Comparison of ENCODE assay signal across 8 cellular contexts in genomic region chr19:32691952-32692726, GRCh38. TPM values are rescaled to one million over a fixed set of nuclear protein-coding genes. Genes with fewer than 3 reads are reported as not detected.
DNase-seq lines count a peak whose midpoint lies in the region; ATAC-seq and TF ChIP-seq lines count a peak whose summit lies in the region.

No MANE protein-coding gene starts in this region.

- CTCF ChIA-PET in A673 (lab: Charles Lee) = no interaction called here

- intact Hi-C loops in A673 (cut with micrococcal nuclease; ENCODE audit: unreplicated experiment) (loop anchor here (5.0 kb wide), 1 partner anchor 280 kb away; the partner anchor contains the start of genes CEP89 and FAAP24), esophagus muscularis mucosa (cut with DNase I) (no loop called here), mucosa of descending colon (cut with DNase I, micrococcal nuclease) (no loop called here)

- TF ChIP-seq CTCF in A673 (conservative IDR thresholded peaks at IDR 0.05; ENCODE audit: low read depth, low read length) = no peak
- TF ChIP-seq CTCF in esophagus muscularis mucosa (IDR thresholded peaks at IDR 0.05) = no peak
- TF ChIP-seq CTCF in mucosa of descending colon (IDR thresholded peaks at IDR 0.05) = no peak

- H3K27me3 ChIP-seq in A673 (replicated peaks; ENCODE audit: insufficient read depth, low read depth, low read length, poor library complexity) (no peaks in the 10 kb centered on the region), esophagus muscularis mucosa (no peaks in the 10 kb centered on the region), subcutaneous abdominal adipose tissue (ENCODE audit: control insufficient read depth in 5 of 5, insufficient read depth in 4 of 5, low read length in 5 of 5) (no peaks in the 10 kb centered on the region)

- peak; percentile 54 for DNase-seq in A673 (ENCODE audit: low spot score)
- peak; percentile 94 for DNase-seq in NCI-H2227 (lab: John Stamatoyannopoulos, UW; ENCODE audit: unreplicated experiment)
- DNase-seq in activated T-cell treated with anti-CD3 and anti-CD28 coated beads, Interleukin-2, amount 50 U/mL, for 1 hour = peak; percentile 58
- no peak for DNase-seq in esophagus muscularis mucosa (ENCODE audit: extremely low spot score)
- DNase-seq in mucosa of descending colon = peak; percentile 58 to 86 (median 81)

- H3K9ac ChIP-seq in subcutaneous abdominal adipose tissue (ENCODE audit: low read length in 5 of 5) = peak overlapping the region; percentile 73 to 93 (median 83)

- 0% methylated on average over 2 of the region's 93 CpGs for WGBS in esophagus muscularis mucosa

- TSS peak; percentile 27 for BruUV-seq in A673 (replicated peaks; lab: Mats Ljungman, UMichigan)

- POLR2A ChIA-PET in A673 (lab: Charles Lee; ENCODE audit: low non-redundant PET) = no interaction called here

- H3K4me1 ChIP-seq in A673 (ENCODE audit: insufficient read depth, low read length, poor library complexity, severe bottlenecking) = no peaks in the 10 kb centered on the region
- H3K4me1 ChIP-seq in esophagus muscularis mucosa = peaks cover 33 to 60% (median 56%) of the 10 kb centered on the region in 4 donors
- H3K4me1 ChIP-seq in mucosa of descending colon (ENCODE audit: low read depth) = peaks cover 40% of the 10 kb centered on the region
- H3K4me1 ChIP-seq in subcutaneous abdominal adipose tissue (ENCODE audit: control insufficient read depth in 5 of 5, insufficient read depth in 5 of 5, low read length in 5 of 5) = peaks cover 9 to 56% (median 52%) of the 10 kb centered on the region in 5 donors

- no peak for TF ChIP-seq POLR2A in esophagus muscularis mucosa (IDR thresholded peaks at IDR 0.05; ENCODE audit: low read depth)

- H3K4me3 ChIP-seq in A673 (ENCODE audit: low read depth, low read length, poor library complexity, severe bottlenecking) = peak overlapping the region; percentile 62
- peak overlapping the region; percentile 72 to 90 (median 88) for H3K4me3 ChIP-seq in esophagus muscularis mucosa
- peak overlapping the region; percentile 65 for H3K4me3 ChIP-seq in mucosa of descending colon
- H3K4me3 ChIP-seq in subcutaneous abdominal adipose tissue (ENCODE audit: low read depth in 1 of 5, low read length in 5 of 5) = peak overlapping the region in 4 of 5 donors; percentile 79 to 91 (median 80)

- ATAC-seq in GM18498 (IDR thresholded peaks at IDR 0.05; ENCODE audit: unreplicated experiment) (peak; percentile 71), HG02840 (IDR thresholded peaks at IDR 0.05; ENCODE audit: low FRiP score, unreplicated experiment) (peak; percentile 56), mucosa of descending colon (peak; percentile 82)

- H3K36me3 ChIP-seq in A673 (ENCODE audit: insufficient read depth, low read length, poor library complexity, severe bottlenecking) (no peaks in the 10 kb centered on the region), esophagus muscularis mucosa (peaks cover 0 to 6% (median 0%) of the 10 kb centered on the region in 4 donors), mucosa of descending colon (ENCODE audit: low read depth) (no peaks in the 10 kb centered on the region), subcutaneous abdominal adipose tissue (ENCODE audit: control insufficient read depth in 5 of 5, insufficient read depth in 5 of 5, low read length in 5 of 5) (no peaks in the 10 kb centered on the region)

- H3K27ac ChIP-seq in A673 (ENCODE audit: low read depth, low read length, poor library complexity, severe bottlenecking) (peak overlapping the region; percentile 81), esophagus muscularis mucosa (replicated peaks in 1 of 4) (peak overlapping the region; percentile 79 to 93 (median 86)), subcutaneous abdominal adipose tissue (ENCODE audit: low read depth, low read length) (peak overlapping the region; percentile 62)

- TF ChIP-seq EP300 in esophagus muscularis mucosa (IDR thresholded peaks at IDR 0.05) = no peak

- H3K9me3 ChIP-seq in A673 (ENCODE audit: low read depth, low read length, poor library complexity, severe bottlenecking) (no peaks in the 10 kb centered on the region), esophagus muscularis mucosa (no peaks in the 10 kb centered on the region), mucosa of descending colon (no peaks in the 10 kb centered on the region), subcutaneous abdominal adipose tissue (ENCODE audit: control insufficient read depth in 5 of 5, low read length in 5 of 5) (no peaks in the 10 kb centered on the region)

RNA-seq across cellular contexts. Expression of gene NUDT19, which starts 0.5 kb away (rescaled TPM):
- total RNA-seq in A673 (2021) = 17.8 and 18.7 TPM in 2 replicates
- 10 to 100 TPM in 2 of 4 donors, 1 to 10 TPM in 2; 5.4 to 13.3 (median 9.0) TPM for total RNA-seq in esophagus muscularis mucosa
- 10 to 100 TPM; 13.9 to 16.9 (median 16.8) TPM for total RNA-seq in mucosa of descending colon

RNA-seq across cellular contexts. Expression of gene RGS9BP, which starts 16.5 kb away (rescaled TPM):
- total RNA-seq in A673 (2021) (0.13 and 0.15 TPM in 2 replicates), esophagus muscularis mucosa (1 to 10 TPM; 1.5 to 5.5 (median 3.9) TPM), mucosa of descending colon (under 1 TPM in 2 of 3 donors, not detected in 1; 0.17 to 0.79 TPM)

RNA-seq across cellular contexts. Expression of gene ANKRD27, which starts 17.2 kb away (rescaled TPM):
- total RNA-seq in A673 (2021) (25.0 and 27.8 TPM in 2 replicates), esophagus muscularis mucosa (10 to 100 TPM; 43.2 to 58.1 (median 46.8) TPM), mucosa of descending colon (10 to 100 TPM; 36.0 to 59.6 (median 41.1) TPM)

RNA-seq across cellular contexts. Expression of gene TDRD12, which starts 27.4 kb away (rescaled TPM):
- total RNA-seq in A673 (2021) (0.26 and 0.64 TPM in 2 replicates), esophagus muscularis mucosa (1 to 10 TPM in 2 of 4 donors, under 1 TPM in 1, not detected in 1; 0.83 to 1.6 (median 1.3) TPM), mucosa of descending colon (under 1 TPM in 2 of 3 donors, not detected in 1; 0.31 to 0.47 TPM)
